In the genomic region with DNA sequence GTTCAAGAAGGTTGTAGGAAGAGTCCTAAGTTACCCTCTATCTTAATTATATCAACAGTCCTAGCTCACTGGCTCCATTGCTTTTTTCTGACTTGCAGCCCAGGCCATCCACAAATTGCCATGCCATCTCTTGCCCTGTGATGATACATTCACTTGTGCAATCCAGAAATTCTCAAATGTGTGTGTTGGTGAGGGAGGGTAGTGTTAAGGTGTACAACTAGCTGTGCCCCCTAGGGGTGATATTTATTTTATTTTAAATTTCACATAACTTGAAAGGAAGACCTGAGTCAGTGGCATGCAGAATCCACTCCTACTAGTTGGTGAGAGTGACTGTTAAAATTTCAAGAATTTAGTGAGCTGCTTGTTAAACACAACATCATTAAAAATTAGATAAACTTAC, we compare ENCODE assay signal across 12 cellular contexts.
DNase-seq lines count a peak whose midpoint lies in the region; ATAC-seq, FAIRE-seq and TF ChIP-seq lines count a peak whose summit lies in the region.
"Had no signal": no experiment of that assay in that cellular context is flagged by ENCODE, and none has a peak within 500 bp of the region (broad histone marks: within the 10 kb centered on the region; RNA-seq: fewer than 3 reads in every experiment).

No MANE protein-coding gene starts in this region.

- H3K4me3 Mint-ChIP-seq in chondrocyte (ENCODE audit: unreplicated experiment) (no peak overlapping the region), osteocyte (ENCODE audit: unreplicated experiment) (no peak overlapping the region)
- H3K4me3 Mint-ChIP-seq: activated B cell treated with CpG ODN at 0.5 μM for 24 hours had no signal

- no peak overlapping the region for H3K4me2 ChIP-seq in DND-41 (ENCODE audit: insufficient read depth, low read length)

- H3K27ac ChIP-seq in DND-41 (ENCODE audit: low read length), result no peak overlapping the region
- H3K27ac ChIP-seq: prostate gland had no signal

- peak; percentile 27; the same call in 1 of the 3 replicates for ATAC-seq in DND-41 (ENCODE audit: insufficient read depth, low read depth)
- ATAC-seq: Right ventricle myocardium inferior had no signal

- no peaks in the 10 kb centered on the region for H3K9me3 Mint-ChIP-seq in chondrocyte (ENCODE audit: low read depth)
- H3K9me3 Mint-ChIP-seq in osteocyte (ENCODE audit: unreplicated experiment), result no peaks in the 10 kb centered on the region
- H3K9me3 Mint-ChIP-seq: activated B cell treated with CpG ODN at 0.5 μM for 24 hours had no signal

- DNase-seq in DND-41 (no peak), GM20000 (ENCODE audit: low spot score) (peak; percentile 7), NOMO-1 treated with DMSO at 0.1 percent for 48 hours (lab: John Stamatoyannopoulos, UW; ENCODE audit: unreplicated experiment) (peak; percentile 15), fibroblast of villous mesenchyme (ENCODE audit: low read depth) (no peak), chondrocyte (ENCODE audit: low spot score) (no peak), osteocyte (ENCODE audit: extremely low spot score, unreplicated experiment) (no peak), C1 segment of cervical spinal cord (lab: John Stamatoyannopoulos, UW) (no peak), D721Med (ENCODE audit: insufficient read length, low spot score) (no peak)
- DNase-seq: activated B cell treated with CpG ODN at 0.5 μM for 24 hours; stimulated activated CD4-positive, alpha-beta T cell treated with anti-CD3 and anti-CD28 coated beads, Interleukin-2, amount 100 ng/mL, for 48 hours had no signal

- H3K79me2 ChIP-seq in DND-41 (ENCODE audit: insufficient read depth, low read length), result no peaks in the 10 kb centered on the region

- H3K9me3 ChIP-seq in DND-41 (ENCODE audit: insufficient read depth, low read length, severe bottlenecking), result no peaks in the 10 kb centered on the region
- H3K9me3 ChIP-seq: prostate gland had no signal

- H3K27ac Mint-ChIP-seq in chondrocyte (ENCODE audit: unreplicated experiment) (no peak overlapping the region), osteocyte (ENCODE audit: unreplicated experiment) (no peak overlapping the region)
- H3K27ac Mint-ChIP-seq: activated B cell treated with CpG ODN at 0.5 μM for 24 hours had no signal

- H3K36me3 Mint-ChIP-seq in chondrocyte (ENCODE audit: low read depth), result no peaks in the 10 kb centered on the region
- H3K36me3 Mint-ChIP-seq in osteocyte (ENCODE audit: unreplicated experiment), result no peaks in the 10 kb centered on the region

- no peaks in the 10 kb centered on the region for H3K27me3 ChIP-seq in DND-41 (ENCODE audit: insufficient read depth, low read length, poor library complexity)

- H3K27me3 Mint-ChIP-seq in chondrocyte (ENCODE audit: low read depth) (no peaks in the 10 kb centered on the region), osteocyte (ENCODE audit: unreplicated experiment) (peaks cover 7% of the 10 kb centered on the region)
- H3K27me3 Mint-ChIP-seq: activated B cell treated with CpG ODN at 0.5 μM for 24 hours had no signal

- TF ChIP-seq CTCF in DND-41 (IDR thresholded peaks at IDR 0.05; ENCODE audit: borderline replicate concordance, extremely low read depth, low read length, poor library complexity, severe bottlenecking) (peak; percentile 31), GM20000 (IDR thresholded peaks at IDR 0.05; ENCODE audit: extremely low read depth, missing control alignments) (no peak), fibroblast of villous mesenchyme (IDR thresholded peaks at IDR 0.05; ENCODE audit: insufficient read depth, low read depth, low read length) (peak; percentile 5), chondrocyte (IDR thresholded peaks at IDR 0.05) (no peak), osteocyte (IDR thresholded peaks at IDR 0.05) (no peak), D721Med (IDR thresholded peaks at IDR 0.05; ENCODE audit: insufficient read depth, missing control alignments) (no peak)

- H2AFZ ChIP-seq in DND-41 (ENCODE audit: low read depth, low read length), result no peak overlapping the region

- no peaks in the 10 kb centered on the region for H3K36me3 ChIP-seq in DND-41 (ENCODE audit: insufficient read depth, low read length)
- H3K36me3 ChIP-seq: prostate gland had no signal

- no peak for FAIRE-seq in D721Med (lab: Jason Lieb, UNC)

- H3K4me1 ChIP-seq in DND-41 (ENCODE audit: insufficient read depth, low read length), result no peaks in the 10 kb centered on the region
- H3K4me1 ChIP-seq: prostate gland had no signal

- H3K4me1 Mint-ChIP-seq in chondrocyte (ENCODE audit: low read depth) (no peaks in the 10 kb centered on the region), osteocyte (ENCODE audit: unreplicated experiment) (no peaks in the 10 kb centered on the region)
- H3K4me1 Mint-ChIP-seq: activated B cell treated with CpG ODN at 0.5 μM for 24 hours had no signal

- no peak overlapping the region for H3K9ac ChIP-seq in DND-41 (ENCODE audit: low read depth, low read length)

- H3K4me3 ChIP-seq in DND-41 (ENCODE audit: low read depth in 1 of 2, low read length in 2 of 2) (no peak overlapping the region), fibroblast of villous mesenchyme (ENCODE audit: low read depth, low read length) (no peak overlapping the region)
- H3K4me3 ChIP-seq: prostate gland had no signal

- no peaks in the 10 kb centered on the region for H4K20me1 ChIP-seq in DND-41 (ENCODE audit: insufficient read depth, low read length)

Comparison
In these comparisons a context has a peak if more than half of its experiments do, and no peak if none do; other contexts are left out.
1. DNase-seq: peak in GM20000 (single experiment) and NOMO-1 treated with DMSO at 0.1 percent for 48 hours (single experiment); none in DND-41 (single experiment), fibroblast of villous mesenchyme (single experiment), chondrocyte (single experiment), osteocyte (single experiment), C1 segment of cervical spinal cord (0 of 14) and D721Med (single experiment).
2. CTCF ChIP-seq: peak in DND-41 (single experiment) and fibroblast of villous mesenchyme (single experiment); none in GM20000 (single experiment), chondrocyte (single experiment), osteocyte (single experiment) and D721Med (single experiment).